21 cellular contexts compared by ENCODE assay signal in genomic region chr5:41403846-41404245, GRCh38.
"Had no signal": no experiment of that assay in that cellular context is flagged by ENCODE, and none has a peak within 500 bp of the region (broad histone marks: within the 10 kb centered on the region; RNA-seq: fewer than 3 reads in every experiment).

No MANE protein-coding gene starts in this region.

- H3K27ac Mint-ChIP-seq: activated CD8-positive, alpha-beta T cell treated with anti-CD3 and anti-CD28 coated beads, Interleukin-2, amount 10 ng/mL, durations not matched to agents 7 days and 5 days; activated naive CD8-positive, alpha-beta T cell treated with anti-CD3 and anti-CD28 coated beads, Interleukin-2, amount 10 ng/mL, durations not matched to agents 7 days and 5 days; T-helper 1 cell treated with Interleukin-12 subunit alpha and Interleukin-12 subunit beta and Interleukin-4 antibody, amounts not matched to agents 30 μg/mL and 1 μg/mL, for 36 hours had no signal

- H3K9me3 Mint-ChIP-seq: activated naive CD8-positive, alpha-beta T cell treated with anti-CD3 and anti-CD28 coated beads, Interleukin-2, amount 10 ng/mL, durations not matched to agents 7 days and 5 days had no signal

- DNase-seq: activated CD4-positive, alpha-beta T cell treated with anti-CD3 and anti-CD28 coated beads for 4 hours; activated CD8-positive, alpha-beta memory T cell treated with anti-CD3 and anti-CD28 coated beads, Interleukin-2, amount 50 U/mL, for 48 hours; activated CD8-positive, alpha-beta T cell treated with anti-CD3 and anti-CD28 coated beads, Interleukin-2, amount 10 ng/mL, durations not matched to agents 7 days and 5 days; activated naive CD4-positive, alpha-beta T cell treated with anti-CD3 and anti-CD28 coated beads, Interleukin-2, amount 50 U/mL, for 16 hours; activated naive CD8-positive, alpha-beta T cell treated with anti-CD3 and anti-CD28 coated beads, Interleukin-2, amount 10 ng/mL, durations not matched to agents 7 days and 5 days; activated T-cell treated with anti-CD3 and anti-CD28 coated beads, Interleukin-2, amount 50 U/mL, for 1 hour; aorta; Kasumi-1; KBM-7; NCI-H1048; NCI-H1417 treated with DMSO at 0.1 percent for 48 hours; NCI-H1694; NCI-H2029; NCI-H2107; NCI-H2171 treated with DMSO at 0.1 percent for 48 hours; NCI-H226; NCI-H526; NCI-H82 had no signal

- H3K27me3 Mint-ChIP-seq: activated naive CD8-positive, alpha-beta T cell treated with anti-CD3 and anti-CD28 coated beads, Interleukin-2, amount 10 ng/mL, durations not matched to agents 7 days and 5 days had no signal

- ATAC-seq: activated CD4-positive, CD25-positive, alpha-beta regulatory T cell treated with anti-CD3 and anti-CD28 coated beads, Interleukin-2, amount 50 U/mL, for 24 hours; activated CD8-positive, alpha-beta T cell treated with anti-CD3 and anti-CD28 coated beads, Interleukin-2, amount 10 ng/mL, durations not matched to agents 7 days and 5 days had no signal

- FAIRE-seq: bronchial epithelial cell had no signal

- H3K4me1 Mint-ChIP-seq: activated naive CD8-positive, alpha-beta T cell treated with anti-CD3 and anti-CD28 coated beads, Interleukin-2, amount 10 ng/mL, durations not matched to agents 7 days and 5 days had no signal

- H3K4me3 Mint-ChIP-seq: activated CD8-positive, alpha-beta T cell treated with anti-CD3 and anti-CD28 coated beads, Interleukin-2, amount 10 ng/mL, durations not matched to agents 7 days and 5 days; activated naive CD8-positive, alpha-beta T cell treated with anti-CD3 and anti-CD28 coated beads, Interleukin-2, amount 10 ng/mL, durations not matched to agents 7 days and 5 days; T-helper 1 cell treated with Interleukin-12 subunit alpha and Interleukin-12 subunit beta and Interleukin-4 antibody, amounts not matched to agents 30 μg/mL and 1 μg/mL, for 36 hours had no signal

- H3K36me3 Mint-ChIP-seq: activated naive CD8-positive, alpha-beta T cell treated with anti-CD3 and anti-CD28 coated beads, Interleukin-2, amount 10 ng/mL, durations not matched to agents 7 days and 5 days had no signal
